In genomic region chr9:89605181-89606048, GRCh38 we compare ENCODE assay signal across 8 cellular contexts. TPM values are rescaled to one million over a fixed set of nuclear protein-coding genes. Genes with fewer than 3 reads are reported as not detected.
DNase-seq lines count a peak whose midpoint lies in the region; ATAC-seq and TF ChIP-seq lines count a peak whose summit lies in the region.

No MANE protein-coding gene starts in this region.

- DNase-seq in NCI-H82 (lab: John Stamatoyannopoulos, UW) (peak; percentile 53), NCI-H82 treated with DMSO at 0.1 percent for 48 hours (lab: John Stamatoyannopoulos, UW; ENCODE audit: unreplicated experiment) (no peak), SJCRH30 (peak; percentile 60 to 61), Right ventricle myocardium superior (peak; percentile 81), occipital lobe (lab: John Stamatoyannopoulos, UW) (peak; percentile 72), transverse colon (peak; percentile 65)

- TF ChIP-seq POLR2A in transverse colon (IDR thresholded peaks at IDR 0.05): peak; percentile 20

- H3K27ac Mint-ChIP-seq in activated naive CD8-positive, alpha-beta T cell: peak overlapping the region; percentile 66

- peaks cover 19% of the 10 kb centered on the region for H3K36me3 ChIP-seq in SJCRH30
- no peaks in the 10 kb centered on the region for H3K36me3 ChIP-seq in transverse colon

- H3K9me3 Mint-ChIP-seq in activated naive CD8-positive, alpha-beta T cell (ENCODE audit: low read depth): no peaks in the 10 kb centered on the region

- TF ChIP-seq CTCF in transverse colon (IDR thresholded peaks at IDR 0.05): peak in 2 of 5 experiments; percentile 46 to 61

- no peaks in the 10 kb centered on the region for H3K27me3 Mint-ChIP-seq in activated naive CD8-positive, alpha-beta T cell

- H3K27ac ChIP-seq in SJCRH30 (peak overlapping the region; percentile 76), transverse colon (peak overlapping the region; percentile 91 to 97 (median 94))

- H3K4me1 ChIP-seq in SJCRH30 (peaks cover 14% of the 10 kb centered on the region), transverse colon (peaks cover 16 to 37% (median 34%) of the 10 kb centered on the region in 4 donors)

- H3K36me3 Mint-ChIP-seq in activated naive CD8-positive, alpha-beta T cell: no peaks in the 10 kb centered on the region

- H3K4me3 Mint-ChIP-seq in activated naive CD8-positive, alpha-beta T cell: peak overlapping the region; percentile 87

- intact Hi-C loops in Right ventricle myocardium superior (cut with DNase I) (loop anchor here (10.0 kb wide), 4 partner anchors 149 to 389 kb away; no protein-coding TSS in a partner anchor), transverse colon (cut with DNase I; ENCODE audit: low total_unique reads) (loop anchor here (2.0 to 10.0 kb wide), 3 partner anchors 287 to 397 kb away; no protein-coding TSS in a partner anchor)

- H3K9me3 ChIP-seq in SJCRH30 (replicated peaks) (no peaks in the 10 kb centered on the region), transverse colon (no peaks in the 10 kb centered on the region)

- TF ChIP-seq EP300 in transverse colon (IDR thresholded peaks at IDR 0.05; ENCODE audit: low read depth): no peak

- peak overlapping the region; percentile 97 for H3K4me3 ChIP-seq in SJCRH30
- H3K4me3 ChIP-seq in transverse colon: peak overlapping the region; percentile 58 to 76 (median 68)

- 1% methylated on average over 76 of the region's 85 CpGs; no CpG with 5 or more reads in 1 of the 2 donors for WGBS in transverse colon (ENCODE audit: low coverage in 1 of 2), 2 donors

- H3K4me1 Mint-ChIP-seq in activated naive CD8-positive, alpha-beta T cell (ENCODE audit: low read depth): peaks cover 37% of the 10 kb centered on the region

- H3K27me3 ChIP-seq in SJCRH30 (no peaks in the 10 kb centered on the region), transverse colon (no peaks in the 10 kb centered on the region)

- ATAC-seq in Right ventricle myocardium superior (ENCODE audit: poor library complexity) (peak; percentile 40), GM18520 (IDR thresholded peaks at IDR 0.05; ENCODE audit: unreplicated experiment) (no peak)

- in situ Hi-C loops in transverse colon (cut with MboI; ENCODE audit: low pct_ligation_motif_present in 1 of 4, low pct_unique_long_range_greater_than_20kb in 1 of 4, low sequenced_read_pairs in 3 of 4): loop anchor here in 2 of 4 donors (10.0 to 25.0 kb wide), 2 partner anchors 307 to 319 kb away; no protein-coding TSS in a partner anchor

RNA-seq across cellular contexts. Expression of gene GADD45G, which starts 0.6 kb away (rescaled TPM):
- 23.2 and 23.5 TPM in 2 replicates for total RNA-seq in SJCRH30 (2014; rRNA removed; shearing (Covaris generic))
- 48.9 TPM for total RNA-seq in Right ventricle myocardium superior
- 5.6 TPM for total RNA-seq in occipital lobe
- total RNA-seq in transverse colon: 10 to 100 TPM in 2 of 4 donors, 1 to 10 TPM in 2; 8.4 to 12.7 (median 10.3) TPM
